In the genomic region with DNA sequence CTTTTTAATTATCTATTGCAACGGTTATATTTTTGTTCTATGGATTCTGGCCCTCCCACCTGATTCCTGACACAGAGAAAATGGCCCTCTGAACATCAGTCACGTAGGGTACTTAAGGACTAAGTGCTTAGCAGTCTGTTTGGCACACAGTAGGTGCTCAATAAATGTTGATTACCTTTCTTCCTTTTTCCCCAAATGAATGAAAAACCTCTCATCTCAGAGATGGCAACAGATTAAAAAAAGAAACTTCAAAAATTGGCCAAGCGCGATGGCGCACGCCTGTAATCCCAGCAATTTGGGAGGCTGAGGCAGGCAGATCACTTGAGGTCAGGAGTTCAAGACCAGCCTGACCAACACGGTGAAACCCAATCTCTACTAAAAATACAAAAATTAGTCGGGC, we compare ENCODE assay signal across 1 cellular context.
TF ChIP-seq lines count a peak whose summit lies in the region.

No MANE protein-coding gene starts in this region.

TF ChIP-seq in HepG2, 621 proteins besides CTCF, POLR2A, EP300 and RAD21:
- no peak for TF ChIP-seq KDM4B (CRISPR knock-in tag; IDR thresholded peaks at IDR 0.05)
- TF ChIP-seq TBX3 (IDR thresholded peaks at IDR 0.05; ENCODE audit: borderline replicate concordance), result no peak
- TF ChIP-seq ZNF207 (IDR thresholded peaks at IDR 0.05; ENCODE audit: borderline replicate concordance), result no peak
- TF ChIP-seq ZBTB38 (CRISPR knock-in tag; IDR thresholded peaks at IDR 0.05), result peak; percentile 62; the same call in 1 of the 2 replicates
- no peak for TF ChIP-seq FOXA3 (CRISPR knock-in tag; IDR thresholded peaks at IDR 0.05)
- TF ChIP-seq, protein P1, sequence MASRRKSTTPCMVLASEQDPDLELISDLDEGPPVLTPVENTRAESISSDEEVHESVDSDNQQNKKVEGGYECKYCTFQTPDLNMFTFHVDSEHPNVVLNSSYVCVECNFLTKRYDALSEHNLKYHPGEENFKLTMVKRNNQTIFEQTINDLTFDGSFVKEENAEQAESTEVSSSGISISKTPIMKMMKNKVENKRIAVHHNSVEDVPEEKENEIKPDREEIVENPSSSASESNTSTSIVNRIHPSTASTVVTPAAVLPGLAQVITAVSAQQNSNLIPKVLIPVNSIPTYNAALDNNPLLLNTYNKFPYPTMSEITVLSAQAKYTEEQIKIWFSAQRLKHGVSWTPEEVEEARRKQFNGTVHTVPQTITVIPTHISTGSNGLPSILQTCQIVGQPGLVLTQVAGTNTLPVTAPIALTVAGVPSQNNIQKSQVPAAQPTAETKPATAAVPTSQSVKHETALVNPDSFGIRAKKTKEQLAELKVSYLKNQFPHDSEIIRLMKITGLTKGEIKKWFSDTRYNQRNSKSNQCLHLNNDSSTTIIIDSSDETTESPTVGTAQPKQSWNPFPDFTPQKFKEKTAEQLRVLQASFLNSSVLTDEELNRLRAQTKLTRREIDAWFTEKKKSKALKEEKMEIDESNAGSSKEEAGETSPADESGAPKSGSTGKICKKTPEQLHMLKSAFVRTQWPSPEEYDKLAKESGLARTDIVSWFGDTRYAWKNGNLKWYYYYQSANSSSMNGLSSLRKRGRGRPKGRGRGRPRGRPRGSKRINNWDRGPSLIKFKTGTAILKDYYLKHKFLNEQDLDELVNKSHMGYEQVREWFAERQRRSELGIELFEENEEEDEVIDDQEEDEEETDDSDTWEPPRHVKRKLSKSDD (CRISPR knock-in tag; IDR thresholded peaks at IDR 0.05; ENCODE audit: low read depth), result 0 out of 2 replicates have a peak, but pooled peaks have one; percentile 21
- 0 out of 2 replicates have a peak, but pooled peaks have one; percentile 27 for TF ChIP-seq ZNF563 (CRISPR knock-in tag; IDR thresholded peaks at IDR 0.05)
- TF ChIP-seq ZNF44 (CRISPR knock-in tag; IDR thresholded peaks at IDR 0.05), result 0 out of 2 replicates have a peak, but pooled peaks have one; percentile 57
- no peak for TF ChIP-seq ZEB1 (IDR thresholded peaks at IDR 0.05; ENCODE audit: insufficient replicate concordance, low read depth)
- no peak for TF ChIP-seq SPEN (CRISPR knock-in tag; IDR thresholded peaks at IDR 0.05; ENCODE audit: low read depth)
- no peak for TF ChIP-seq ARHGAP35 (CRISPR knock-in tag; IDR thresholded peaks at IDR 0.05; ENCODE audit: borderline replicate concordance)
- TF ChIP-seq, protein P2, sequence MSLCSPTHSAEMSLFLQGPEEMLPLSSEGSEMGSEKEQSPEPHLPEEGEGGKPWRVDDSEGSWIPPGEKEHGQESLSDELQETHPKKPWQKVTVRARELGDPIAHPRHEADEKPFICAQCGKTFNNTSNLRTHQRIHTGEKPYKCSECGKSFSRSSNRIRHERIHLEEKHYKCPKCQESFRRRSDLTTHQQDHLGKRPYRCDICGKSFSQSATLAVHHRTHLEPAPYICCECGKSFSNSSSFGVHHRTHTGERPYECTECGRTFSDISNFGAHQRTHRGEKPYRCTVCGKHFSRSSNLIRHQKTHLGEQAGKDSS (CRISPR knock-in tag; IDR thresholded peaks at IDR 0.05; ENCODE audit: borderline replicate concordance, low read depth), result 0 out of 2 replicates have a peak, but pooled peaks have one; percentile 6
- TF ChIP-seq, protein P3, sequence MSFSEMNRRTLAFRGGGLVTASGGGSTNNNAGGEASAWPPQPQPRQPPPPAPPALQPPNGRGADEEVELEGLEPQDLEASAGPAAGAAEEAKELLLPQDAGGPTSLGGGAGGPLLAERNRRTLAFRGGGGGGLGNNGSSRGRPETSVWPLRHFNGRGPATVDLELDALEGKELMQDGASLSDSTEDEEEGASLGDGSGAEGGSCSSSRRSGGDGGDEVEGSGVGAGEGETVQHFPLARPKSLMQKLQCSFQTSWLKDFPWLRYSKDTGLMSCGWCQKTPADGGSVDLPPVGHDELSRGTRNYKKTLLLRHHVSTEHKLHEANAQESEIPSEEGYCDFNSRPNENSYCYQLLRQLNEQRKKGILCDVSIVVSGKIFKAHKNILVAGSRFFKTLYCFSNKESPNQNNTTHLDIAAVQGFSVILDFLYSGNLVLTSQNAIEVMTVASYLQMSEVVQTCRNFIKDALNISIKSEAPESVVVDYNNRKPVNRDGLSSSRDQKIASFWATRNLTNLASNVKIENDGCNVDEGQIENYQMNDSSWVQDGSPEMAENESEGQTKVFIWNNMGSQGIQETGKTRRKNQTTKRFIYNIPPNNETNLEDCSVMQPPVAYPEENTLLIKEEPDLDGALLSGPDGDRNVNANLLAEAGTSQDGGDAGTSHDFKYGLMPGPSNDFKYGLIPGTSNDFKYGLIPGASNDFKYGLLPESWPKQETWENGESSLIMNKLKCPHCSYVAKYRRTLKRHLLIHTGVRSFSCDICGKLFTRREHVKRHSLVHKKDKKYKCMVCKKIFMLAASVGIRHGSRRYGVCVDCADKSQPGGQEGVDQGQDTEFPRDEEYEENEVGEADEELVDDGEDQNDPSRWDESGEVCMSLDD (CRISPR knock-in tag; IDR thresholded peaks at IDR 0.05; ENCODE audit: borderline replicate concordance), result no peak
- 0 out of 2 replicates have a peak, but pooled peaks have one; percentile 5 for TF ChIP-seq ZNF792 (CRISPR knock-in tag; IDR thresholded peaks at IDR 0.05)
- TF ChIP-seq ZMYM3 (CRISPR knock-in tag; IDR thresholded peaks at IDR 0.05), result 0 out of 2 replicates have a peak, but pooled peaks have one; percentile 55
- peak; percentile 92 for TF ChIP-seq ZKSCAN8 (CRISPR knock-in tag; IDR thresholded peaks at IDR 0.05; ENCODE audit: borderline replicate concordance)
- TF ChIP-seq ZSCAN29 (CRISPR knock-in tag; conservative IDR thresholded peaks at IDR 0.05), result peak; percentile 9; the same call in 1 of the 2 replicates
- no peak for TF ChIP-seq ZMAT3 (CRISPR knock-in tag; conservative IDR thresholded peaks at IDR 0.05)
- TF ChIP-seq ZSCAN21 (CRISPR knock-in tag; IDR thresholded peaks at IDR 0.05; ENCODE audit: borderline replicate concordance), result 0 out of 2 replicates have a peak, but pooled peaks have one; percentile 24
- 0 out of 2 replicates have a peak, but pooled peaks have one; percentile 4 for TF ChIP-seq GZF1 (CRISPR knock-in tag; IDR thresholded peaks at IDR 0.05)
- no peak for TF ChIP-seq FOXK2 (IDR thresholded peaks at IDR 0.05)
- TF ChIP-seq ZNF33A (CRISPR knock-in tag; IDR thresholded peaks at IDR 0.05; ENCODE audit: borderline replicate concordance), result no peak
- TF ChIP-seq ZMYM2 (CRISPR knock-in tag; IDR thresholded peaks at IDR 0.05), result peak; percentile 66; the same call in 1 of the 2 replicates
- TF ChIP-seq SP140L (CRISPR knock-in tag; IDR thresholded peaks at IDR 0.05; ENCODE audit: borderline replicate concordance), result no peak
- TF ChIP-seq, protein P4, sequence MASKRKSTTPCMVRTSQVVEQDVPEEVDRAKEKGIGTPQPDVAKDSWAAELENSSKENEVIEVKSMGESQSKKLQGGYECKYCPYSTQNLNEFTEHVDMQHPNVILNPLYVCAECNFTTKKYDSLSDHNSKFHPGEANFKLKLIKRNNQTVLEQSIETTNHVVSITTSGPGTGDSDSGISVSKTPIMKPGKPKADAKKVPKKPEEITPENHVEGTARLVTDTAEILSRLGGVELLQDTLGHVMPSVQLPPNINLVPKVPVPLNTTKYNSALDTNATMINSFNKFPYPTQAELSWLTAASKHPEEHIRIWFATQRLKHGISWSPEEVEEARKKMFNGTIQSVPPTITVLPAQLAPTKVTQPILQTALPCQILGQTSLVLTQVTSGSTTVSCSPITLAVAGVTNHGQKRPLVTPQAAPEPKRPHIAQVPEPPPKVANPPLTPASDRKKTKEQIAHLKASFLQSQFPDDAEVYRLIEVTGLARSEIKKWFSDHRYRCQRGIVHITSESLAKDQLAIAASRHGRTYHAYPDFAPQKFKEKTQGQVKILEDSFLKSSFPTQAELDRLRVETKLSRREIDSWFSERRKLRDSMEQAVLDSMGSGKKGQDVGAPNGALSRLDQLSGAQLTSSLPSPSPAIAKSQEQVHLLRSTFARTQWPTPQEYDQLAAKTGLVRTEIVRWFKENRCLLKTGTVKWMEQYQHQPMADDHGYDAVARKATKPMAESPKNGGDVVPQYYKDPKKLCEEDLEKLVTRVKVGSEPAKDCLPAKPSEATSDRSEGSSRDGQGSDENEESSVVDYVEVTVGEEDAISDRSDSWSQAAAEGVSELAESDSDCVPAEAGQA (IDR thresholded peaks at IDR 0.05; ENCODE audit: low read depth), result no peak
- TF ChIP-seq, protein P4 (CRISPR knock-in tag; IDR thresholded peaks at IDR 0.05; ENCODE audit: borderline replicate concordance), result no peak
- no peak for TF ChIP-seq RBAK (CRISPR knock-in tag; IDR thresholded peaks at IDR 0.05)
- TF ChIP-seq ZNF737 (CRISPR knock-in tag; IDR thresholded peaks at IDR 0.05; ENCODE audit: borderline replicate concordance), result no peak
- TF ChIP-seq ZKSCAN1 (IDR thresholded peaks at IDR 0.05; ENCODE audit: low read length), result peak; percentile 86; the same call in 1 of the 2 replicates
- no peak for TF ChIP-seq NBN (conservative IDR thresholded peaks at IDR 0.05)
- TF ChIP-seq PTBP1 (IDR thresholded peaks at IDR 0.05; ENCODE audit: low read depth, low read length, poor library complexity, severe bottlenecking), result no peak
- no peak for TF ChIP-seq ZNF710 (CRISPR knock-in tag; IDR thresholded peaks at IDR 0.05; ENCODE audit: borderline replicate concordance)
- no peak for TF ChIP-seq MAFK (conservative IDR thresholded peaks at IDR 0.05 in 1 of 2, IDR thresholded peaks at IDR 0.05 in 1 of 2; ENCODE audit: low read length in 2 of 2)
- TF ChIP-seq TMF1 (CRISPR knock-in tag; IDR thresholded peaks at IDR 0.05; ENCODE audit: low read depth), result no peak
- no peak for TF ChIP-seq MYNN (CRISPR knock-in tag; IDR thresholded peaks at IDR 0.05; ENCODE audit: low read depth)
- 0 out of 2 replicates have a peak, but pooled peaks have one; percentile 20 for TF ChIP-seq ZFP91 (CRISPR knock-in tag; IDR thresholded peaks at IDR 0.05; ENCODE audit: borderline replicate concordance)
